Comparison of ENCODE assay signal across 1 cellular context in genomic region chr16:89921699-89922476, GRCh38.
TF ChIP-seq lines count a peak whose summit lies in the region.

No MANE protein-coding gene starts in this region.

TF ChIP-seq in HepG2, 621 proteins besides CTCF, POLR2A, EP300 and RAD21 (continued from another document and continues in another):
- TF ChIP-seq THAP9 (CRISPR knock-in tag; IDR thresholded peaks at IDR 0.05; ENCODE audit: borderline replicate concordance), result peak; percentile 95
- TF ChIP-seq ZNF577 (CRISPR knock-in tag; IDR thresholded peaks at IDR 0.05; ENCODE audit: borderline replicate concordance, low read depth), result no peak
- peak; percentile 75; the same call in 1 of the 2 replicates for TF ChIP-seq SIN3A (IDR thresholded peaks at IDR 0.05; ENCODE audit: borderline replicate concordance, low read depth, low read length)
- TF ChIP-seq, protein P1, sequence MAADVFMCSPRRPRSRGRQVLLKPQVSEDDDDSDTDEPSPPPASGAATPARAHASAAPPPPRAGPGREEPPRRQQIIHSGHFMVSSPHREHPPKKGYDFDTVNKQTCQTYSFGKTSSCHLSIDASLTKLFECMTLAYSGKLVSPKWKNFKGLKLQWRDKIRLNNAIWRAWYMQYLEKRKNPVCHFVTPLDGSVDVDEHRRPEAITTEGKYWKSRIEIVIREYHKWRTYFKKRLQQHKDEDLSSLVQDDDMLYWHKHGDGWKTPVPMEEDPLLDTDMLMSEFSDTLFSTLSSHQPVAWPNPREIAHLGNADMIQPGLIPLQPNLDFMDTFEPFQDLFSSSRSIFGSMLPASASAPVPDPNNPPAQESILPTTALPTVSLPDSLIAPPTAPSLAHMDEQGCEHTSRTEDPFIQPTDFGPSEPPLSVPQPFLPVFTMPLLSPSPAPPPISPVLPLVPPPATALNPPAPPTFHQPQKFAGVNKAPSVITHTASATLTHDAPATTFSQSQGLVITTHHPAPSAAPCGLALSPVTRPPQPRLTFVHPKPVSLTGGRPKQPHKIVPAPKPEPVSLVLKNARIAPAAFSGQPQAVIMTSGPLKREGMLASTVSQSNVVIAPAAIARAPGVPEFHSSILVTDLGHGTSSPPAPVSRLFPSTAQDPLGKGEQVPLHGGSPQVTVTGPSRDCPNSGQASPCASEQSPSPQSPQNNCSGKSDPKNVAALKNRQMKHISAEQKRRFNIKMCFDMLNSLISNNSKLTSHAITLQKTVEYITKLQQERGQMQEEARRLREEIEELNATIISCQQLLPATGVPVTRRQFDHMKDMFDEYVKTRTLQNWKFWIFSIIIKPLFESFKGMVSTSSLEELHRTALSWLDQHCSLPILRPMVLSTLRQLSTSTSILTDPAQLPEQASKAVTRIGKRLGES (CRISPR knock-in tag; IDR thresholded peaks at IDR 0.05; ENCODE audit: borderline replicate concordance), result no peak
- TF ChIP-seq ZNF569 (CRISPR knock-in tag; IDR thresholded peaks at IDR 0.05; ENCODE audit: borderline replicate concordance), result no peak
- no peak; the same call in 1 of the 2 replicates for TF ChIP-seq ETS1 (CRISPR knock-in tag; IDR thresholded peaks at IDR 0.05)
- TF ChIP-seq ZNF879 (CRISPR knock-in tag; IDR thresholded peaks at IDR 0.05), result 0 out of 2 replicates have a peak, but pooled peaks have one; percentile 16
- no peak for TF ChIP-seq ZNF563 (CRISPR knock-in tag; IDR thresholded peaks at IDR 0.05)
- TF ChIP-seq SKIL (CRISPR knock-in tag; IDR thresholded peaks at IDR 0.05; ENCODE audit: borderline replicate concordance), result no peak
- TF ChIP-seq ZNF260 (CRISPR knock-in tag; IDR thresholded peaks at IDR 0.05; ENCODE audit: borderline replicate concordance, low read depth), result no peak
- TF ChIP-seq STAG1 (CRISPR knock-in tag; IDR thresholded peaks at IDR 0.05), result 0 out of 2 replicates have a peak, but pooled peaks have one; percentile 12
- no peak for TF ChIP-seq ZNF407 (CRISPR knock-in tag; IDR thresholded peaks at IDR 0.05; ENCODE audit: not compliant biosample characterization)
- TF ChIP-seq, protein P2, sequence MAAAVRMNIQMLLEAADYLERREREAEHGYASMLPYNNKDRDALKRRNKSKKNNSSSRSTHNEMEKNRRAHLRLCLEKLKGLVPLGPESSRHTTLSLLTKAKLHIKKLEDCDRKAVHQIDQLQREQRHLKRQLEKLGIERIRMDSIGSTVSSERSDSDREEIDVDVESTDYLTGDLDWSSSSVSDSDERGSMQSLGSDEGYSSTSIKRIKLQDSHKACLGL (CRISPR knock-in tag; IDR thresholded peaks at IDR 0.05), result peak; percentile 27; the same call in 1 of the 2 replicates
- TF ChIP-seq ZNF33B (CRISPR knock-in tag; IDR thresholded peaks at IDR 0.05), result no peak; the same call in 1 of the 2 replicates
- TF ChIP-seq RFXANK (CRISPR knock-in tag; IDR thresholded peaks at IDR 0.05), result peak; percentile 78
- no peak for TF ChIP-seq RBAK (CRISPR knock-in tag; IDR thresholded peaks at IDR 0.05)
- TF ChIP-seq ZNF781 (CRISPR knock-in tag; IDR thresholded peaks at IDR 0.05; ENCODE audit: borderline replicate concordance, not compliant biosample characterization), result no peak
- TF ChIP-seq, protein P3, sequence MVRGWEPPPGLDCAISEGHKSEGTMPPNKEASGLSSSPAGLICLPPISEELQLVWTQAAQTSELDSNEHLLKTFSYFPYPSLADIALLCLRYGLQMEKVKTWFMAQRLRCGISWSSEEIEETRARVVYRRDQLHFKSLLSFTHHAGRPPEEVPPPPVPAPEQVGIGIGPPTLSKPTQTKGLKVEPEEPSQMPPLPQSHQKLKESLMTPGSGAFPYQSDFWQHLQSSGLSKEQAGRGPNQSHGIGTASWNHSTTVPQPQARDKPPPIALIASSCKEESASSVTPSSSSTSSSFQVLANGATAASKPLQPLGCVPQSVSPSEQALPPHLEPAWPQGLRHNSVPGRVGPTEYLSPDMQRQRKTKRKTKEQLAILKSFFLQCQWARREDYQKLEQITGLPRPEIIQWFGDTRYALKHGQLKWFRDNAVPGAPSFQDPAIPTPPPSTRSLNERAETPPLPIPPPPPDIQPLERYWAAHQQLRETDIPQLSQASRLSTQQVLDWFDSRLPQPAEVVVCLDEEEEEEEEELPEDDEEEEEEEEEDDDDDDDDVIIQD (CRISPR knock-in tag; IDR thresholded peaks at IDR 0.05; ENCODE audit: low read depth), result peak; percentile 47; the same call in 1 of the 2 replicates
- TF ChIP-seq ZXDC (CRISPR knock-in tag; IDR thresholded peaks at IDR 0.05), result peak; percentile 43; the same call in 1 of the 2 replicates
- no peak for TF ChIP-seq RFX3 (CRISPR knock-in tag; IDR thresholded peaks at IDR 0.05)
- no peak for TF ChIP-seq ATF5 (CRISPR knock-in tag; IDR thresholded peaks at IDR 0.05; ENCODE audit: low read depth)
- no peak for TF ChIP-seq RNF2 (conservative IDR thresholded peaks at IDR 0.05; ENCODE audit: low read depth)
- TF ChIP-seq, protein P4, sequence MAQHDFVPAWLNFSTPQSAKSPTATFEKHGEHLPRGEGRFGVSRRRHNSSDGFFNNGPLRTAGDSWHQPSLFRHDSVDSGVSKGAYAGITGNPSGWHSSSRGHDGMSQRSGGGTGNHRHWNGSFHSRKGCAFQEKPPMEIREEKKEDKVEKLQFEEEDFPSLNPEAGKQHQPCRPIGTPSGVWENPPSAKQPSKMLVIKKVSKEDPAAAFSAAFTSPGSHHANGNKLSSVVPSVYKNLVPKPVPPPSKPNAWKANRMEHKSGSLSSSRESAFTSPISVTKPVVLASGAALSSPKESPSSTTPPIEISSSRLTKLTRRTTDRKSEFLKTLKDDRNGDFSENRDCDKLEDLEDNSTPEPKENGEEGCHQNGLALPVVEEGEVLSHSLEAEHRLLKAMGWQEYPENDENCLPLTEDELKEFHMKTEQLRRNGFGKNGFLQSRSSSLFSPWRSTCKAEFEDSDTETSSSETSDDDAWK (CRISPR knock-in tag; IDR thresholded peaks at IDR 0.05), result no peak
- no peak for TF ChIP-seq MBD4 (IDR thresholded peaks at IDR 0.05; ENCODE audit: borderline replicate concordance, low read length)
- peak; percentile 62; the same call in 1 of the 2 replicates for TF ChIP-seq SNAI1 (CRISPR knock-in tag; IDR thresholded peaks at IDR 0.05; ENCODE audit: borderline replicate concordance)
- peak; percentile 75 for TF ChIP-seq MAZ (IDR thresholded peaks at IDR 0.05; ENCODE audit: borderline replicate concordance, low read depth, low read length)
- TF ChIP-seq MAZ (CRISPR knock-in tag; IDR thresholded peaks at IDR 0.05; ENCODE audit: low read depth), result peak; percentile 61; the same call in 1 of the 2 replicates
